In genomic region chr7:148888300-148888699, GRCh38 we compare ENCODE assay signal across 25 cellular contexts.
"Had no signal": no experiment of that assay in that cellular context is flagged by ENCODE, and none has a peak within 500 bp of the region (broad histone marks: within the 10 kb centered on the region; RNA-seq: fewer than 3 reads in every experiment).

No MANE protein-coding gene starts in this region.

- FAIRE-seq: HTR-8/SVneo, RCC 7860 had no signal

- H3K9me3 ChIP-seq: MG63, SJSA1 had no signal

- H3K36me3 ChIP-seq: MG63 had no signal

- H3K27me3 ChIP-seq: MG63 had no signal

- DNase-seq: Karpas-422, KG1, MG63, NCI-H1092, NCI-H1105 treated with DMSO at 0.1 percent for 48 hours, NCI-H1417 treated with DMSO at 0.1 percent for 48 hours, NCI-H146, NCI-H1694 treated with DMSO at 0.1 percent for 48 hours, NCI-H1930, NCI-H2081, NCI-H2107, NCI-H226, NCI-H446, NCI-H510A, NCI-H524 treated with DMSO at 0.1 percent for 48 hours, NCI-H69, NCI-H774, Right ventricle myocardium superior, RPMI8226, SIG-M5 had no signal

- H3K27ac ChIP-seq: HL-60, SJSA1 had no signal

- H3K4me3 ChIP-seq: MG63, SJSA1, SK-N-MC had no signal
